ENCODE assay signal across 8 cellular contexts in the genomic region with DNA sequence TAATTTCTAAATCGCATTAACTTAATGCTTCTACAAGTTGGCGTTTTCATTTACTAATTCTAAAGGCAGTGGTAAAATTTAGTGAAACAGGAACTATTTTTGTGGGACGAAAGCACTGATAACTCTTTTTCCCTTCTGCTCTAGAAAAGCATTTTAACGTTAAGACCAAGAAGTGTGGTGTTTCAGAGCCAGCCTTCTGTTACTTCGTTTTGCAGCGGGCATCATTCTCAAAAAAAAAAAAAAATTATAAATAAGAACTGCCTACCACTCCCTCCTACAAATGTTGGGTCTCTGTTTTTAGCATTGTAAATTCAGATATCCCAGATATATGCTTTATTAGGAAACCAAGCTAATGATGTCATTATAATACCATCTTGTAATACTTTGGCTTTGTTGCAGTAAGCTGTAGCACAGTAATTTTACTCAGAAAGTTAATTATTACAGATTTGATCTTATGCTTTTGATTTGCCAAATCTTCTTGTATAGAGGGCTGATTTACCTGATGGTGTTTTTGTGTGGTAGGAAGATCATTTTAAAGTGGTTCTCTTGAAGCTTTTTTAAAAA. TPM values are rescaled to one million over a fixed set of nuclear protein-coding genes. Genes with fewer than 3 reads are reported as not detected.
DNase-seq lines count a peak whose midpoint lies in the region; ATAC-seq, FAIRE-seq and TF ChIP-seq lines count a peak whose summit lies in the region.

No MANE protein-coding gene starts in this region.

- H3K4me3 ChIP-seq in A549: peak overlapping the region; percentile 98
- H3K4me3 ChIP-seq in HEK293 (ENCODE audit: low read depth, low read length): peak overlapping the region; percentile 82
- H3K4me3 ChIP-seq in brain microvascular endothelial cell (ENCODE audit: low read depth, low read length): peak overlapping the region; percentile 88

- TF ChIP-seq POLR2A in A549 (IDR thresholded peaks at IDR 0.05; ENCODE audit: low read length): no peak

- H3K27me3 ChIP-seq in brain microvascular endothelial cell (replicated peaks): no peaks in the 10 kb centered on the region

- no peaks in the 10 kb centered on the region for H3K36me3 Mint-ChIP-seq in mesothelial cell of epicardium

- no peak for TF ChIP-seq EP300 in A549 (IDR thresholded peaks at IDR 0.05)

- H3K9me3 ChIP-seq in A549 (no peaks in the 10 kb centered on the region), HEK293 (ENCODE audit: control insufficient read depth, insufficient read depth, low read depth, low read length) (no peaks in the 10 kb centered on the region)

- TF ChIP-seq CTCF in A549 (IDR thresholded peaks at IDR 0.05): no peak
- TF ChIP-seq CTCF in HEK293 (tag by site-specific recombination; IDR thresholded peaks at IDR 0.05): no peak
- TF ChIP-seq CTCF in brain microvascular endothelial cell (IDR thresholded peaks at IDR 0.05; ENCODE audit: low read depth, low read length, missing control alignments): no peak
- TF ChIP-seq CTCF in mesothelial cell of epicardium (IDR thresholded peaks at IDR 0.05; ENCODE audit: unreplicated experiment): no peak

- H3K36me3 ChIP-seq in HEK293 (ENCODE audit: control insufficient read depth in 2 of 2, insufficient read depth in 1 of 2, low read length in 2 of 2): no peaks in the 10 kb centered on the region
- H3K36me3 ChIP-seq in brain microvascular endothelial cell (replicated peaks): no peaks in the 10 kb centered on the region

- H3K9me3 Mint-ChIP-seq in mesothelial cell of epicardium: no peaks in the 10 kb centered on the region

- H3K27ac Mint-ChIP-seq in mesothelial cell of epicardium: peak overlapping the region; percentile 90

- peak overlapping the region; percentile 80 for H3K4me2 ChIP-seq in A549

- no peak for FAIRE-seq in A549 (lab: Jason Lieb, UNC)

- peaks cover 10% of the 10 kb centered on the region for H3K4me1 ChIP-seq in A549
- no peaks in the 10 kb centered on the region for H3K4me1 ChIP-seq in HEK293 (ENCODE audit: control insufficient read depth, insufficient read depth, low read length)

- ATAC-seq in A549 (no peak), HG03097 (IDR thresholded peaks at IDR 0.05; ENCODE audit: low FRiP score, unreplicated experiment) (no peak), HG03280 (IDR thresholded peaks at IDR 0.05; ENCODE audit: unreplicated experiment) (no peak)

- H3K27ac ChIP-seq in A549 (peak overlapping the region; percentile 87 to 93; a peak in 5 of 6 replicates), HEK293 (ENCODE audit: extremely low read depth, low read depth, low read length) (no peak overlapping the region; the same call in 1 of the 2 replicates), brain microvascular endothelial cell (peak overlapping the region; percentile 24)

- DNase-seq in A549 (ENCODE audit: low read depth in 1 of 2, low spot score in 1 of 2) (no peak), brain microvascular endothelial cell (no peak), mesothelial cell of epicardium (ENCODE audit: low spot score in 2 of 2, unreplicated experiment in 2 of 2) (no peak), islet precursor cell (no peak), MV-4-11 (lab: John Stamatoyannopoulos, UW) (no peak)

- H3K27me3 Mint-ChIP-seq in mesothelial cell of epicardium (ENCODE audit: low read depth): no peaks in the 10 kb centered on the region

- peaks cover 26% of the 10 kb centered on the region for H3K4me1 Mint-ChIP-seq in mesothelial cell of epicardium

- 42% methylated on average over 6 of the region's 6 CpGs for WGBS in A549 (ENCODE audit: missing lambda C conversion rate)

- CTCF ChIA-PET in A549 (lab: Yijun Ruan, JAX): interaction anchor here (0.6 kb wide), 1 partner anchor 389 kb away, joined by 5 read pairs; no protein-coding TSS in a partner anchor
- CTCF ChIA-PET in HEK293 (lab: Yijun Ruan, JAX): interaction anchor here (0.6 to 2.2 kb wide), 6 partner anchors 21 to 1391 kb away, joined by 3 to 9 read pairs (median 3); no protein-coding TSS in a partner anchor

- peak overlapping the region; percentile 87 for H3K4me3 Mint-ChIP-seq in mesothelial cell of epicardium

- in situ Hi-C loops in brain microvascular endothelial cell (cut with HindIII; ENCODE audit: low pct_ligation_motif_present, low sequenced_read_pairs): no loop called here

- POLR2A ChIA-PET in A549 (lab: Yijun Ruan, JAX) (no interaction called here), HEK293 (lab: Yijun Ruan, JAX) (no interaction called here)

- TF ChIP-seq RAD21 in A549 (conservative IDR thresholded peaks at IDR 0.05 in 1 of 2, IDR thresholded peaks at IDR 0.05 in 1 of 2): no peak

TF ChIP-seq in A549, 52 proteins besides CTCF, POLR2A, EP300 and RAD21:
- TF ChIP-seq MYC (IDR thresholded peaks at IDR 0.05; ENCODE audit: borderline replicate concordance, low read length) (no peak), HDAC2 (IDR thresholded peaks at IDR 0.05) (no peak), CBX2 (IDR thresholded peaks at IDR 0.05; ENCODE audit: borderline replicate concordance, low read depth) (no peak), HOXA7 (CRISPR knock-in tag; IDR thresholded peaks at IDR 0.05) (no peak), HOXB13 (CRISPR knock-in tag; IDR thresholded peaks at IDR 0.05; ENCODE audit: low read depth) (no peak)
- TF ChIP-seq, protein P1, sequence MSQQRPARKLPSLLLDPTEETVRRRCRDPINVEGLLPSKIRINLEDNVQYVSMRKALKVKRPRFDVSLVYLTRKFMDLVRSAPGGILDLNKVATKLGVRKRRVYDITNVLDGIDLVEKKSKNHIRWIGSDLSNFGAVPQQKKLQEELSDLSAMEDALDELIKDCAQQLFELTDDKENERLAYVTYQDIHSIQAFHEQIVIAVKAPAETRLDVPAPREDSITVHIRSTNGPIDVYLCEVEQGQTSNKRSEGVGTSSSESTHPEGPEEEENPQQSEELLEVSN (IDR thresholded peaks at IDR 0.05; ENCODE audit: borderline replicate concordance, low read depth): no peak
TF ChIP-seq in A549: peak in this region for 0.

TF ChIP-seq in HEK293, 187 proteins besides CTCF, POLR2A, EP300 and RAD21:
- TF ChIP-seq, protein P2, sequence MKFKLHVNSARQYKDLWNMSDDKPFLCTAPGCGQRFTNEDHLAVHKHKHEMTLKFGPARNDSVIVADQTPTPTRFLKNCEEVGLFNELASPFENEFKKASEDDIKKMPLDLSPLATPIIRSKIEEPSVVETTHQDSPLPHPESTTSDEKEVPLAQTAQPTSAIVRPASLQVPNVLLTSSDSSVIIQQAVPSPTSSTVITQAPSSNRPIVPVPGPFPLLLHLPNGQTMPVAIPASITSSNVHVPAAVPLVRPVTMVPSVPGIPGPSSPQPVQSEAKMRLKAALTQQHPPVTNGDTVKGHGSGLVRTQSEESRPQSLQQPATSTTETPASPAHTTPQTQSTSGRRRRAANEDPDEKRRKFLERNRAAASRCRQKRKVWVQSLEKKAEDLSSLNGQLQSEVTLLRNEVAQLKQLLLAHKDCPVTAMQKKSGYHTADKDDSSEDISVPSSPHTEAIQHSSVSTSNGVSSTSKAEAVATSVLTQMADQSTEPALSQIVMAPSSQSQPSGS (tag by site-specific recombination; IDR thresholded peaks at IDR 0.05; ENCODE audit: low read depth): peak; percentile 86
- no peak for TF ChIP-seq ZNF48 (tag by site-specific recombination; IDR thresholded peaks at IDR 0.05)
TF ChIP-seq in HEK293: peak in this region for 1.

RNA-seq across cellular contexts. Expression of a gene that starts 1.6 kb away (rescaled TPM):
- 16.5 and 17.2 TPM in 2 replicates for polyA plus RNA-seq in A549 (2011; rRNA removed)
- 2.3 and 2.6 TPM in 2 replicates for polyA plus RNA-seq in A549 (2012; cell fraction: cytosol; rRNA removed)
- 1.8 and 2.9 TPM in 2 replicates for polyA plus RNA-seq in A549 (2012; cell fraction: nucleus; rRNA removed)
- polyA plus RNA-seq in A549 (2017; fragmentation: RNase III; extraction: RNeasy Plus Mini Kit Qiagen cat#74134 plus additional on column Dnase treatment): 9.1 to 10.1 TPM (median 10.0 TPM) in 3 replicates
- polyA minus RNA-seq in A549 (2011; rRNA and poly(A)+ RNA removed): 11.2 and 13.3 TPM in 2 replicates
- 72.3 to 76.1 TPM (median 73.9 TPM) in 3 replicates for total RNA-seq in mesothelial cell of epicardium
